Comparison of ENCODE assay signal across 28 cellular contexts in genomic region chr10:8171008-8171407, GRCh38.
"Had no signal": no experiment of that assay in that cellular context is flagged by ENCODE, and none has a peak within 500 bp of the region (broad histone marks: within the 10 kb centered on the region; RNA-seq: fewer than 3 reads in every experiment).

No MANE protein-coding gene starts in this region.

- H3K27me3 Mint-ChIP-seq: stimulated activated memory B cell treated with anti-CD40 and anti-IgM and Interleukin-4, amounts not matched to agents 10 μg/mL and 1 μg/mL and 100 μg/mL, for 72 hours; stimulated activated naive B cell treated with anti-CD40 and anti-IgM and Interleukin-4, amounts not matched to agents 10 μg/mL and 1 μg/mL and 100 μg/mL, for 72 hours; stimulated activated naive CD8-positive, alpha-beta T cell treated with anti-CD3 and anti-CD28 coated beads, Interleukin-15, amount 100 ng/mL, for 72 hours; stimulated activated naive CD8-positive, alpha-beta T cell treated with anti-CD3 and anti-CD28 coated beads, Interleukin-15, Interleukin-2, amounts not matched to agents 100 ng/mL and 50 ng/mL, for 24 hours had no signal

- H3K4me3 Mint-ChIP-seq: stimulated activated effector memory CD8-positive, alpha-beta T cell treated with anti-CD3 and anti-CD28 coated beads, Interleukin-12 subunit alpha, Interleukin-12 subunit beta, amount 100 ng/mL, for 72 hours; stimulated activated memory B cell treated with anti-CD40 and anti-IgM and Interleukin-4, amounts not matched to agents 10 μg/mL and 1 μg/mL and 100 μg/mL, for 72 hours; stimulated activated naive B cell treated with anti-CD40 and anti-IgM and Interleukin-4, amounts not matched to agents 10 μg/mL and 1 μg/mL and 100 μg/mL, for 72 hours; stimulated activated naive CD8-positive, alpha-beta T cell treated with anti-CD3 and anti-CD28 coated beads, Interleukin-15, amount 100 ng/mL, for 72 hours; stimulated activated naive CD8-positive, alpha-beta T cell treated with anti-CD3 and anti-CD28 coated beads, Interleukin-15, Interleukin-2, amounts not matched to agents 100 ng/mL and 50 ng/mL, for 24 hours had no signal

- H3K36me3 ChIP-seq: stomach, suprapubic skin, thoracic aorta, thyroid gland, tibial artery, tibial nerve, transverse colon, upper lobe of left lung, upper lobe of right lung, uterus, vagina had no signal

- H3K27me3 ChIP-seq: suprapubic skin, testis, thyroid gland, tibial artery, tibial nerve, transverse colon, upper lobe of left lung, upper lobe of right lung, uterus, vagina had no signal

- H3K4me1 Mint-ChIP-seq: stimulated activated memory B cell treated with anti-CD40 and anti-IgM and Interleukin-4, amounts not matched to agents 10 μg/mL and 1 μg/mL and 100 μg/mL, for 72 hours; stimulated activated naive B cell treated with anti-CD40 and anti-IgM and Interleukin-4, amounts not matched to agents 10 μg/mL and 1 μg/mL and 100 μg/mL, for 72 hours; stimulated activated naive CD8-positive, alpha-beta T cell treated with anti-CD3 and anti-CD28 coated beads, Interleukin-15, amount 100 ng/mL, for 72 hours had no signal

- H3K27ac Mint-ChIP-seq: stimulated activated effector memory CD8-positive, alpha-beta T cell treated with anti-CD3 and anti-CD28 coated beads, Interleukin-12 subunit alpha, Interleukin-12 subunit beta, amount 100 ng/mL, for 72 hours; stimulated activated memory B cell treated with anti-CD40 and anti-IgM and Interleukin-4, amounts not matched to agents 10 μg/mL and 1 μg/mL and 100 μg/mL, for 72 hours; stimulated activated naive B cell treated with anti-CD40 and anti-IgM and Interleukin-4, amounts not matched to agents 10 μg/mL and 1 μg/mL and 100 μg/mL, for 72 hours; stimulated activated naive CD8-positive, alpha-beta T cell treated with anti-CD3 and anti-CD28 coated beads, Interleukin-15, amount 100 ng/mL, for 72 hours had no signal

- H3K9me3 ChIP-seq: testis, thyroid gland, uterus, vagina had no signal

- ATAC-seq: stimulated activated effector memory CD8-positive, alpha-beta T cell treated with anti-CD3 and anti-CD28 coated beads, Interleukin-12 subunit alpha, Interleukin-12 subunit beta, amount 100 ng/mL, for 72 hours; stimulated activated memory B cell treated with anti-CD40 and anti-IgM and Interleukin-4, amounts not matched to agents 10 μg/mL and 1 μg/mL and 100 μg/mL, for 72 hours; stimulated activated naive B cell treated with anti-CD40 and anti-IgM and Interleukin-4, amounts not matched to agents 10 μg/mL and 1 μg/mL and 100 μg/mL, for 72 hours; stimulated activated naive CD8-positive, alpha-beta T cell treated with anti-CD3 and anti-CD28 coated beads, Interleukin-15, amount 100 ng/mL, for 72 hours; upper lobe of right lung had no signal

- H3K4me1 ChIP-seq: stomach, suprapubic skin, testis, thyroid gland, tibial artery, tibial nerve, transverse colon, upper lobe of left lung, upper lobe of right lung, uterus, vagina had no signal

- H3K36me3 Mint-ChIP-seq: stimulated activated effector memory CD8-positive, alpha-beta T cell treated with anti-CD3 and anti-CD28 coated beads, Interleukin-12 subunit alpha, Interleukin-12 subunit beta, amount 100 ng/mL, for 72 hours had no signal

- FAIRE-seq: urothelium cell line had no signal

- H3K4me3 ChIP-seq: stomach, suprapubic skin, testis, thoracic aorta, thyroid gland, tibial artery, tibial nerve, transverse colon, upper lobe of left lung, upper lobe of right lung, uterus, vagina had no signal

- DNase-seq: stimulated activated CD4-positive, alpha-beta T cell treated with anti-CD3 and anti-CD28 coated beads, Interleukin-2, amount 100 ng/mL, for 48 hours; stimulated activated CD4-positive, alpha-beta T cell treated with anti-CD3 and anti-CD28 coated beads, Interleukin-4, amount 100 ng/mL, for 1 hour; stimulated activated CD4-positive, alpha-beta T cell treated with anti-CD3 and anti-CD28 coated beads, Interleukin-4, amount 100 ng/mL, for 24 hours; stimulated activated CD4-positive, alpha-beta T cell treated with anti-CD3 and anti-CD28 coated beads, Interleukin-4, amount 100 ng/mL, for 4 hours; stimulated activated CD8-positive, alpha-beta memory T cell treated with anti-CD3 and anti-CD28 coated beads, Interleukin-4, amount 100 ng/mL, for 48 hours; stimulated activated naive B cell treated with anti-CD40 and anti-IgM and Interleukin-4, amounts not matched to agents 10 μg/mL and 1 μg/mL and 100 μg/mL, for 72 hours; stimulated activated naive CD4-positive, alpha-beta T cell; stimulated activated naive CD4-positive, alpha-beta T cell treated with Interleukin-2 at 50 U/mL for 16 hours; stimulated activated naive CD8-positive, alpha-beta T cell treated with anti-CD3 and anti-CD28 coated beads, Interleukin-15, amount 100 ng/mL, for 72 hours; stimulated activated naive CD8-positive, alpha-beta T cell treated with anti-CD3 and anti-CD28 coated beads, Interleukin-15, Interleukin-2, amounts not matched to agents 100 U/mL and 50 U/mL, for 24 hours; stomach; substantia nigra; testis; thyroid gland; tibial artery; transverse colon; trophoblast cell; upper lobe of left lung; upper lobe of right lung; uterus had no signal

- H3K27ac ChIP-seq: stomach, suprapubic skin, testis, thoracic aorta, thyroid gland, tibial artery, tibial nerve, transverse colon, upper lobe of left lung, upper lobe of right lung, uterus, vagina had no signal
